Comparison of ENCODE assay signal across 23 cellular contexts in genomic region chr7:70884446-70884764, GRCh38.
"Had no signal": no experiment of that assay in that cellular context is flagged by ENCODE, and none has a peak within 500 bp of the region (broad histone marks: within the 10 kb centered on the region; RNA-seq: fewer than 3 reads in every experiment).

No MANE protein-coding gene starts in this region.

- H3K4me3 ChIP-seq: esophagus squamous epithelium, mucosa of descending colon, skin epidermis, testis, transverse colon had no signal

- ATAC-seq: activated CD4-positive, CD25-positive, alpha-beta regulatory T cell treated with anti-CD3 and anti-CD28 coated beads, Interleukin-2, amount 50 U/mL, for 24 hours; left cardiac atrium; left ventricle myocardium superior; mucosa of descending colon; natural killer cell treated with Interleukin-12 subunit alpha and Interleukin-12 subunit beta and Interleukin-15 and Interleukin-18, amount 100 ng/mL, for 72 hours; sciatic nerve; stimulated activated naive CD8-positive, alpha-beta T cell treated with anti-CD3 and anti-CD28 coated beads, Interleukin-15, Interleukin-2, amounts not matched to agents 100 U/mL and 50 U/mL, for 24 hours; T-cell had no signal

- H3K9me3 ChIP-seq: esophagus squamous epithelium, neutrophil, testis, transverse colon had no signal

- H3K36me3 ChIP-seq: esophagus squamous epithelium, neutrophil, transverse colon had no signal

- H3K4me1 ChIP-seq: esophagus squamous epithelium, testis, transverse colon had no signal

- H3K27ac ChIP-seq: esophagus squamous epithelium, neutrophil, skin epidermis, testis, transverse colon had no signal

- H3K27me3 ChIP-seq: esophagus squamous epithelium, neutrophil, testis, transverse colon had no signal

- DNase-seq: activated CD4-positive, alpha-beta memory T cell treated with anti-CD3 and anti-CD28 coated beads for 36 hours; activated CD4-positive, alpha-beta T cell treated with anti-CD3 and anti-CD28 coated beads for 48 hours; activated CD8-positive, alpha-beta memory T cell treated with anti-CD3 and anti-CD28 coated beads, Interleukin-2, amount 50 U/mL, for 4 hours; activated gamma-delta T cell; activated naive CD4-positive, alpha-beta T cell treated with anti-CD3 and anti-CD28 coated beads, Interleukin-2, amount 50 U/mL, for 16 hours; activated T-cell treated with anti-CD3 and anti-CD28 coated beads, Interleukin-2, amount 50 U/mL, for 1 hour; amygdala; caudate nucleus; esophagus squamous epithelium; left cardiac atrium; left ventricle myocardium superior; mucosa of descending colon; stimulated activated CD4-positive, alpha-beta T cell treated with anti-CD3 and anti-CD28 coated beads, Interleukin-12 subunit alpha, Interleukin-12 subunit beta, amount 100 ng/mL, for 4 hours; stimulated activated CD4-positive, alpha-beta T cell treated with anti-CD3 and anti-CD28 coated beads, Interleukin-4, amount 100 ng/mL, for 1 hour; stimulated activated naive CD8-positive, alpha-beta T cell treated with anti-CD3 and anti-CD28 coated beads, Interleukin-15, Interleukin-2, amounts not matched to agents 100 U/mL and 50 U/mL, for 24 hours; T-cell; testis; transverse colon had no signal
